Comparison of ENCODE assay signal across 27 cellular contexts in the genomic region with DNA sequence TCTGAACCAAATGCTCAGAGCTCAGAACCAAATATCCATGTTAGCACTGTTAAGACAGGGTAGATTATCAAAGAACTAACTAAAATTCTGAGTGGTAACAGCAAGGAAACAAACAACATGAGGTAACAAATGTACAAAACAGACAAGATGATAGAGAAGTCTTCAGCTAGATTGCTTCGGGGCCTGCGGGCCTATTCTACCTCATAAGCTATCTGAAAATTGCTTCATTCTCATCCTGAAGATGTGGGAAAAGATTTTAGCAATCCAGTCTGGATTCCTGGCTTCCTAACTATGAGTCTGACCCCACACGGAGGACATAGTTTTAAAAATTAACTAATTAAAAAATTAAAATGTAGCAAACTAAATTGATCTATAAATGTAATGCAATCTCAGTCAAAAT. TPM values are rescaled to one million over a fixed set of nuclear protein-coding genes. Genes with fewer than 3 reads are reported as not detected.
DNase-seq lines count a peak whose midpoint lies in the region; ATAC-seq, FAIRE-seq and TF ChIP-seq lines count a peak whose summit lies in the region.
"Had no signal": no experiment of that assay in that cellular context is flagged by ENCODE, and none has a peak within 500 bp of the region (broad histone marks: within the 10 kb centered on the region; RNA-seq: fewer than 3 reads in every experiment).

No MANE protein-coding gene starts in this region.

- H2BK15ac ChIP-seq in mesenchymal stem cell (ENCODE audit: low read depth, poor library complexity, severe bottlenecking) = no peak overlapping the region

- no peak overlapping the region for H3K27ac ChIP-seq in mammary epithelial cell (ENCODE audit: insufficient read depth, low read depth, low read length)
- H3K27ac ChIP-seq in astrocyte (ENCODE audit: low read depth, low read length) = no peak overlapping the region
- H3K27ac ChIP-seq in mesenchymal stem cell (ENCODE audit: low read length, poor library complexity, severe bottlenecking) = no peak overlapping the region
- peak overlapping the region; percentile 19 for H3K27ac ChIP-seq in stomach smooth muscle (ENCODE audit: low read length)
- H3K27ac ChIP-seq in left lung = no peak overlapping the region
- H3K27ac ChIP-seq: colonic mucosa, epithelial cell of prostate, left ventricle myocardium inferior, skin epidermis had no signal

- dilution Hi-C loops in mammary epithelial cell (cut with HindIII; ENCODE audit: low sequenced_read_pairs) = no loop called here

- H3K36me3 Mint-ChIP-seq in MCF 10A (ENCODE audit: insufficient read depth, unreplicated experiment) (no peaks in the 10 kb centered on the region), astrocyte (ENCODE audit: low read depth, unreplicated experiment) (no peaks in the 10 kb centered on the region)
- H3K36me3 Mint-ChIP-seq: activated CD4-positive, alpha-beta memory T cell treated with anti-CD3 and anti-CD28 coated beads for 36 hours; natural killer cell had no signal

- no peak overlapping the region for H4K8ac ChIP-seq in mesenchymal stem cell (ENCODE audit: low read length)

- H3K9me3 ChIP-seq in mammary epithelial cell (replicated peaks; ENCODE audit: insufficient read depth, low read length) = no peaks in the 10 kb centered on the region
- H3K9me3 ChIP-seq in astrocyte (ENCODE audit: insufficient read depth, low read depth, low read length) = no peaks in the 10 kb centered on the region
- H3K9me3 ChIP-seq in mesenchymal stem cell (ENCODE audit: control insufficient read depth, low read length) = no peaks in the 10 kb centered on the region
- H3K9me3 ChIP-seq in stomach smooth muscle (ENCODE audit: control insufficient read depth in 2 of 2, low read length in 2 of 2) = no peaks in the 10 kb centered on the region
- no peaks in the 10 kb centered on the region for H3K9me3 ChIP-seq in left lung
- H3K9me3 ChIP-seq: colonic mucosa, left ventricle myocardium inferior, ovary had no signal

- no peaks in the 10 kb centered on the region for H4K20me1 ChIP-seq in mammary epithelial cell (ENCODE audit: insufficient read depth, low read length)
- no peaks in the 10 kb centered on the region for H4K20me1 ChIP-seq in astrocyte (ENCODE audit: insufficient read depth, low read length)

- in situ Hi-C loops in mammary epithelial cell (cut with MboI; ENCODE audit: low sequenced_read_pairs in 2 of 2) = no loop called here

- H3K27me3 Mint-ChIP-seq in MCF 10A (ENCODE audit: insufficient read depth, unreplicated experiment) (no peaks in the 10 kb centered on the region), astrocyte (ENCODE audit: low read depth, unreplicated experiment) (peaks cover 8% of the 10 kb centered on the region)
- H3K27me3 Mint-ChIP-seq: activated CD4-positive, alpha-beta memory T cell treated with anti-CD3 and anti-CD28 coated beads for 36 hours; activated naive CD8-positive, alpha-beta T cell treated with anti-CD3 and anti-CD28 coated beads, Interleukin-2, amount 50 U/mL, for 24 hours had no signal

- no peak for DNase-seq in mammary epithelial cell
- no peak for DNase-seq in MCF 10A (ENCODE audit: unreplicated experiment)
- no peak for DNase-seq in astrocyte (ENCODE audit: low read depth)
- DNase-seq in mesenchymal stem cell = no peak
- no peak for DNase-seq in left lung
- no peak for DNase-seq in NCI-H2107 (lab: John Stamatoyannopoulos, UW)
- DNase-seq: activated CD4-positive, alpha-beta memory T cell treated with anti-CD3 and anti-CD28 coated beads for 36 hours; activated CD4-positive, alpha-beta T cell treated with anti-CD3 and anti-CD28 coated beads for 1 hour; activated naive CD4-positive, alpha-beta T cell; activated naive CD8-positive, alpha-beta T cell treated with anti-CD3 and anti-CD28 coated beads, Interleukin-2, amount 50 U/mL, for 24 hours; colonic mucosa; effector CD8-positive, alpha-beta T cell; HCEC 1CT; left ventricle myocardium inferior; natural killer cell; NCI-H1092; NCI-H1694 treated with DMSO at 0.1 percent for 48 hours; NCI-H2171 treated with DMSO at 0.1 percent for 48 hours; NCI-H510A; OCI-M1; ovary; stimulated activated naive CD4-positive, alpha-beta T cell had no signal

- H3K79me2 ChIP-seq in mammary epithelial cell (ENCODE audit: insufficient read depth, low read length) (no peaks in the 10 kb centered on the region), astrocyte (ENCODE audit: insufficient read depth, low read length) (no peaks in the 10 kb centered on the region)

- H2AFZ ChIP-seq in mammary epithelial cell (ENCODE audit: low read depth, low read length) (peak overlapping the region; percentile 24), astrocyte (ENCODE audit: low read depth, low read length) (no peak overlapping the region), mesenchymal stem cell (ENCODE audit: low read depth, low read length) (peak overlapping the region; percentile 18)

- H3K27me3 ChIP-seq in mammary epithelial cell (ENCODE audit: insufficient read depth, low read length) (no peaks in the 10 kb centered on the region), astrocyte (ENCODE audit: insufficient read depth, low read length) (no peaks in the 10 kb centered on the region), mesenchymal stem cell (ENCODE audit: control insufficient read depth in 1 of 2, insufficient read depth in 1 of 2, low read length in 2 of 2) (no peaks in the 10 kb centered on the region), stomach smooth muscle (ENCODE audit: control insufficient read depth in 1 of 2, insufficient read depth in 2 of 2, low read length in 2 of 2) (no peaks in the 10 kb centered on the region), left lung (no peaks in the 10 kb centered on the region)
- H3K27me3 ChIP-seq: colonic mucosa, ovary had no signal

- H3K27ac Mint-ChIP-seq in MCF 10A (ENCODE audit: low read depth, unreplicated experiment) = no peak overlapping the region
- H3K27ac Mint-ChIP-seq in astrocyte (ENCODE audit: unreplicated experiment) = no peak overlapping the region
- H3K27ac Mint-ChIP-seq: activated CD4-positive, alpha-beta memory T cell treated with anti-CD3 and anti-CD28 coated beads for 36 hours; activated naive CD8-positive, alpha-beta T cell treated with anti-CD3 and anti-CD28 coated beads, Interleukin-2, amount 50 U/mL, for 24 hours; natural killer cell had no signal

- H3K4me1 ChIP-seq in mammary epithelial cell (ENCODE audit: insufficient read depth, low read length) (no peaks in the 10 kb centered on the region), astrocyte (ENCODE audit: insufficient read depth, low read length) (no peaks in the 10 kb centered on the region), mesenchymal stem cell (ENCODE audit: control insufficient read depth, insufficient read depth, low read depth, low read length) (no peaks in the 10 kb centered on the region), stomach smooth muscle (ENCODE audit: control insufficient read depth, insufficient read depth, low read length) (peaks cover 3% of the 10 kb centered on the region), left lung (peaks cover 0 to under 1% of the 10 kb centered on the region in 2 donors)
- H3K4me1 ChIP-seq: colonic mucosa, left ventricle myocardium inferior had no signal

- no TSS peak for BruUV-seq in mammary epithelial cell (replicated peaks; lab: Mats Ljungman, UMichigan)
- BruUV-seq in MCF 10A (replicated peaks; lab: Mats Ljungman, UMichigan) = no TSS peak

- CTCF ChIA-PET in mammary epithelial cell (lab: Charles Lee; ENCODE audit: low non-redundant PET) = no interaction called here
- CTCF ChIA-PET in MCF 10A (lab: Yijun Ruan, JAX) = interaction anchor here (0.8 to 1.0 kb wide), 3 partner anchors 9 to 42 kb away, joined by 3 to 7 read pairs (median 4); a partner anchor contains a TSS

- intact Hi-C loops in mammary epithelial cell (cut with micrococcal nuclease) (no loop called here), MCF 10A (cut with micrococcal nuclease) (no loop called here), left lung (cut with DNase I) (no loop called here)

- TF ChIP-seq POLR2A in GM18505 (IDR thresholded peaks at IDR 0.05; ENCODE audit: borderline replicate concordance, extremely low read depth, insufficient read depth, insufficient read length) = no peak

- no peak overlapping the region for H3K14ac ChIP-seq in mesenchymal stem cell (ENCODE audit: low read length in 2 of 2)

- H3K9me3 Mint-ChIP-seq in MCF 10A (ENCODE audit: unreplicated experiment) (no peaks in the 10 kb centered on the region), astrocyte (ENCODE audit: unreplicated experiment) (no peaks in the 10 kb centered on the region)
- H3K9me3 Mint-ChIP-seq: activated CD4-positive, alpha-beta memory T cell treated with anti-CD3 and anti-CD28 coated beads for 36 hours; activated naive CD8-positive, alpha-beta T cell treated with anti-CD3 and anti-CD28 coated beads, Interleukin-2, amount 50 U/mL, for 24 hours; natural killer cell had no signal

- no peak overlapping the region for H2BK120ac ChIP-seq in mesenchymal stem cell (ENCODE audit: low read depth, low read length)

- H3K4me1 Mint-ChIP-seq in MCF 10A (ENCODE audit: insufficient read depth, unreplicated experiment) (peaks cover 5% of the 10 kb centered on the region), astrocyte (ENCODE audit: low read depth, unreplicated experiment) (no peaks in the 10 kb centered on the region)
- H3K4me1 Mint-ChIP-seq: activated naive CD8-positive, alpha-beta T cell treated with anti-CD3 and anti-CD28 coated beads, Interleukin-2, amount 50 U/mL, for 24 hours; natural killer cell had no signal

- 97% methylated on average over 3 of the region's 3 CpGs for WGBS in mammary epithelial cell (ENCODE audit: low coverage, missing lambda C conversion rate)
- WGBS in mesenchymal stem cell = 100% methylated on average over 2 of the region's 3 CpGs

- H3K4me3 Mint-ChIP-seq in MCF 10A (ENCODE audit: unreplicated experiment) (no peak overlapping the region), astrocyte (ENCODE audit: unreplicated experiment) (peak overlapping the region; percentile 3)
- H3K4me3 Mint-ChIP-seq: activated CD4-positive, alpha-beta memory T cell treated with anti-CD3 and anti-CD28 coated beads for 36 hours; activated naive CD8-positive, alpha-beta T cell treated with anti-CD3 and anti-CD28 coated beads, Interleukin-2, amount 50 U/mL, for 24 hours; natural killer cell had no signal

- no peak overlapping the region for H4K91ac ChIP-seq in mesenchymal stem cell (ENCODE audit: low read length)

- no peak overlapping the region for H3K4me3 ChIP-seq in mammary epithelial cell (replicated peaks in 1 of 3; ENCODE audit: insufficient read depth in 1 of 3, low read depth in 2 of 3, low read length in 3 of 3)
- H3K4me3 ChIP-seq in astrocyte (ENCODE audit: insufficient read depth, low read depth, low read length) = no peak overlapping the region
- H3K4me3 ChIP-seq in mesenchymal stem cell (ENCODE audit: insufficient read depth in 1 of 2, low read depth in 1 of 2, low read length in 2 of 2) = no peak overlapping the region
- no peak overlapping the region for H3K4me3 ChIP-seq in stomach smooth muscle (ENCODE audit: low read length in 2 of 2)
- no peak overlapping the region for H3K4me3 ChIP-seq in left lung
- H3K4me3 ChIP-seq: colonic mucosa, left ventricle myocardium inferior, ovary, skin epidermis had no signal

- FAIRE-seq in astrocyte (lab: Jason Lieb, UNC) = no peak
- FAIRE-seq: urothelium cell line had no signal

- H3K9ac ChIP-seq in mammary epithelial cell (ENCODE audit: insufficient read depth, low read length) (no peak overlapping the region), astrocyte (ENCODE audit: low read length) (no peak overlapping the region), mesenchymal stem cell (ENCODE audit: low read length) (no peak overlapping the region), stomach smooth muscle (ENCODE audit: low read length in 2 of 2) (no peak overlapping the region)

- no peak overlapping the region for H3K23ac ChIP-seq in mesenchymal stem cell (ENCODE audit: low read length in 2 of 2)

- H2BK12ac ChIP-seq in mesenchymal stem cell (ENCODE audit: low read length in 2 of 2) = no peak overlapping the region

- H3K79me1 ChIP-seq in mesenchymal stem cell (replicated peaks; ENCODE audit: low read length, poor library complexity, severe bottlenecking) = no peaks in the 10 kb centered on the region

- H3K4ac ChIP-seq in mesenchymal stem cell (ENCODE audit: low read depth in 1 of 2, low read length in 2 of 2) = no peak overlapping the region

- TF ChIP-seq CTCF in mammary epithelial cell (conservative IDR thresholded peaks at IDR 0.05 in 1 of 2, IDR thresholded peaks at IDR 0.05 in 1 of 2; ENCODE audit: extremely low read depth in 1 of 2, insufficient read depth in 1 of 2, low read depth in 1 of 2, low read length in 2 of 2) (no peak), MCF 10A (IDR thresholded peaks at IDR 0.05; ENCODE audit: unreplicated experiment) (no peak), astrocyte (IDR thresholded peaks at IDR 0.05; ENCODE audit: insufficient read depth, low read depth, low read length) (no peak), left lung (IDR thresholded peaks at IDR 0.05) (no peak)

- POLR2A ChIA-PET in MCF 10A (lab: Yijun Ruan, JAX) = interaction anchor here (0.7 to 2.3 kb wide), 5 partner anchors 8 to 23 kb away, joined by 3 to 7 read pairs (median 4); a partner anchor contains a TSS

- no peaks in the 10 kb centered on the region for H3K36me3 ChIP-seq in mammary epithelial cell (ENCODE audit: insufficient read depth, low read length)
- no peaks in the 10 kb centered on the region for H3K36me3 ChIP-seq in astrocyte (ENCODE audit: insufficient read depth, low read length)
- H3K36me3 ChIP-seq in mesenchymal stem cell (ENCODE audit: control insufficient read depth in 1 of 2, insufficient read depth in 2 of 2, low read depth in 1 of 2, low read length in 2 of 2) = no peaks in the 10 kb centered on the region
- no peaks in the 10 kb centered on the region for H3K36me3 ChIP-seq in stomach smooth muscle (ENCODE audit: control insufficient read depth in 2 of 2, insufficient read depth in 2 of 2, low read length in 2 of 2)
- no peaks in the 10 kb centered on the region for H3K36me3 ChIP-seq in left lung
- H3K36me3 ChIP-seq: colonic mucosa, left ventricle myocardium inferior, ovary had no signal

- H2AK5ac ChIP-seq in mesenchymal stem cell (ENCODE audit: low read length, severe bottlenecking) = no peak overlapping the region

- ATAC-seq in GM18505 (IDR thresholded peaks at IDR 0.05; ENCODE audit: unreplicated experiment) (no peak), left lung (no peak)
- ATAC-seq: activated naive CD8-positive, alpha-beta T cell treated with anti-CD3 and anti-CD28 coated beads, Interleukin-2, amount 50 U/mL, for 24 hours; natural killer cell had no signal

- H2BK5ac ChIP-seq in mesenchymal stem cell (ENCODE audit: low read depth, low read length, poor library complexity, severe bottlenecking) = no peak overlapping the region

- H3K4me2 ChIP-seq in mammary epithelial cell (ENCODE audit: insufficient read depth, low read depth, low read length) (no peak overlapping the region), astrocyte (ENCODE audit: low read length) (no peak overlapping the region), mesenchymal stem cell (ENCODE audit: low read length, poor library complexity, severe bottlenecking) (no peak overlapping the region)

- no peak overlapping the region for H3K18ac ChIP-seq in mesenchymal stem cell (ENCODE audit: low read depth in 1 of 2, low read length in 2 of 2)

RNA-seq across cellular contexts. Expression of a gene that starts 9.2 kb away (rescaled TPM):
- 100 to 1,000 TPM in 1 of 2 donors, 10 to 100 TPM in 1; 92.4 to 120 TPM for total RNA-seq in mammary epithelial cell
- 60.4 TPM for polyA plus RNA-seq in mammary epithelial cell
- 61.8 TPM for polyA minus RNA-seq in mammary epithelial cell
- 309 and 464 TPM in 2 replicates for total RNA-seq in MCF 10A (2022)
- total RNA-seq in astrocyte = 156 and 184 TPM in 2 replicates
- 320 TPM for polyA plus RNA-seq in mesenchymal stem cell (2013, experiment 1 of 2)
- 317 TPM for polyA plus RNA-seq in mesenchymal stem cell (2013, experiment 2 of 2)
- total RNA-seq in left lung = 100 to 1,000 TPM; 433 to 482 TPM
